24 cellular contexts compared by ENCODE assay signal in the genomic region with DNA sequence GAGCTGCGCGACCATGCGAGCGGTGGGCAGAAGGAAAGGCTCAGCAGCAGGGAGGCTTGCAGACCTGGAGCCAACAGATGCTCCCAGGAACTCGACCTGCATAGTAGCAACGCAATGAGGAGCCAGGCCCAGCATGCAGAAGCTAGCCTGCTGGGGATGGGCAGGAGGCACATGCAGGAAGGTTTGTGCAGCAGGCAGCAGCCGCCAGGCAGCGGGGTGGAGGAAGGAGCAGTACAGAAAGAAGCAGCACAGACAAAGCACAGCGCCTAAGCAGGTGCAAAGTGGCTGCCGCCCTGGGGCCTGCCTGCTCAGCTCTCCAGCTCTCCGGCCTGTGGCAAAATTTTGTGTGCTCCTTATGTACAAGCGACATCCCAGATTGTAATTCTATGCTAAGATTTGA.
DNase-seq lines count a peak whose midpoint lies in the region; ATAC-seq and TF ChIP-seq lines count a peak whose summit lies in the region.
"Had no signal": no experiment of that assay in that cellular context is flagged by ENCODE, and none has a peak within 500 bp of the region (broad histone marks: within the 10 kb centered on the region; RNA-seq: fewer than 3 reads in every experiment).

No MANE protein-coding gene starts in this region.

- H3K36me3 ChIP-seq in neural progenitor cell (no peaks in the 10 kb centered on the region), PC-3 (ENCODE audit: low read depth, low read length) (peaks cover 3% of the 10 kb centered on the region; the same call in 1 of the 2 replicates)
- H3K36me3 ChIP-seq: HAP-1, left ventricle myocardium inferior had no signal

- TF ChIP-seq CTCF in neural progenitor cell (IDR thresholded peaks at IDR 0.05) (no peak), PC-3 (conservative IDR thresholded peaks at IDR 0.05; ENCODE audit: low read depth, low read length) (no peak)

- H3K4me3 Mint-ChIP-seq in neural progenitor cell = no peak overlapping the region
- H3K4me3 Mint-ChIP-seq: activated CD4-positive, alpha-beta memory T cell treated with anti-CD3 and anti-CD28 coated beads, Interleukin-2, amount 10 ng/mL, durations not matched to agents 7 days and 5 days; CD4-positive, alpha-beta memory T cell; mesothelial cell of epicardium; naive thymus-derived CD4-positive, alpha-beta T cell had no signal

- peaks cover 57% of the 10 kb centered on the region for H3K4me1 Mint-ChIP-seq in neural progenitor cell
- H3K4me1 Mint-ChIP-seq: activated CD4-positive, alpha-beta memory T cell treated with anti-CD3 and anti-CD28 coated beads, Interleukin-2, amount 10 ng/mL, durations not matched to agents 7 days and 5 days; CD4-positive, alpha-beta memory T cell; naive thymus-derived CD4-positive, alpha-beta T cell had no signal

- DNase-seq in NCI-H2081 (lab: John Stamatoyannopoulos, UW) (peak; percentile 12 to 68), NCI-H2081 treated with DMSO at 0.1 percent for 48 hours (lab: John Stamatoyannopoulos, UW) (no peak), NCI-H128 (lab: John Stamatoyannopoulos, UW; ENCODE audit: unreplicated experiment) (peak; percentile 9), ecto neural progenitor cell (ENCODE audit: low spot score) (peak; percentile 51), neural progenitor cell (ENCODE audit: low spot score) (peak; percentile 58), PC-3 (no peak), NCI-H2227 (lab: John Stamatoyannopoulos, UW; ENCODE audit: unreplicated experiment) (no peak), globus pallidus (ENCODE audit: low spot score) (no peak)
- DNase-seq: activated CD4-positive, alpha-beta memory T cell treated with anti-CD3 and anti-CD28 coated beads, Interleukin-2, amount 10 ng/mL, durations not matched to agents 7 days and 5 days; aorta; CD4-positive, alpha-beta memory T cell; left ventricle myocardium inferior; naive thymus-derived CD4-positive, alpha-beta T cell; NCI-H1930; NCI-H82; stimulated activated CD4-positive, alpha-beta T cell treated with anti-CD3 and anti-CD28 coated beads, Interleukin-1b, Interleukin-23, amount 100 ng/mL, for 48 hours; trophoblast cell had no signal

- H3K27me3 ChIP-seq in neural progenitor cell (no peaks in the 10 kb centered on the region), PC-3 (ENCODE audit: low read length) (no peaks in the 10 kb centered on the region)

- peaks cover 7% of the 10 kb centered on the region for H3K27me3 Mint-ChIP-seq in neural progenitor cell (ENCODE audit: insufficient read depth, low read depth)
- H3K27me3 Mint-ChIP-seq: activated CD4-positive, alpha-beta memory T cell treated with anti-CD3 and anti-CD28 coated beads, Interleukin-2, amount 10 ng/mL, durations not matched to agents 7 days and 5 days had no signal

- H4K20me1 ChIP-seq in neural progenitor cell (ENCODE audit: low read depth) (no peaks in the 10 kb centered on the region), PC-3 (ENCODE audit: low read length) (no peaks in the 10 kb centered on the region)

- no peaks in the 10 kb centered on the region for H3K9me3 ChIP-seq in neural progenitor cell (ENCODE audit: low read depth)
- peaks cover 7% of the 10 kb centered on the region for H3K9me3 ChIP-seq in PC-3 (ENCODE audit: low read length)
- H3K9me3 ChIP-seq: HAP-1 had no signal

- no peak overlapping the region for H3K4me3 ChIP-seq in neural progenitor cell
- no peak overlapping the region for H3K4me3 ChIP-seq in PC-3 (ENCODE audit: low read length)
- H3K4me3 ChIP-seq: HAP-1, left ventricle myocardium inferior, skin epidermis had no signal

- H3K4me2 ChIP-seq in neural progenitor cell = peak overlapping the region; percentile 24
- H3K4me2 ChIP-seq in PC-3 (ENCODE audit: low read length) = no peak overlapping the region

- H3K36me3 Mint-ChIP-seq in neural progenitor cell = peaks cover 7% of the 10 kb centered on the region
- H3K36me3 Mint-ChIP-seq: activated naive CD4-positive, alpha-beta T cell treated with anti-CD3 and anti-CD28 coated beads, Interleukin-2, amount 50 U/mL, for 72 hours; CD4-positive, alpha-beta memory T cell; naive thymus-derived CD4-positive, alpha-beta T cell had no signal

- no peaks in the 10 kb centered on the region for H3K9me2 ChIP-seq in PC-3 (replicated peaks; ENCODE audit: low read length)

- H2AFZ ChIP-seq in neural progenitor cell (replicated peaks) (peak overlapping the region; percentile 19), PC-3 (ENCODE audit: low read length) (no peak overlapping the region)

- H3F3A ChIP-seq in neural progenitor cell (ENCODE audit: low read depth) (peaks cover 40% of the 10 kb centered on the region), PC-3 (ENCODE audit: low read length, unreplicated experiment) (no peaks in the 10 kb centered on the region)

- H3K4me1 ChIP-seq in neural progenitor cell = peaks cover 41% of the 10 kb centered on the region
- H3K4me1 ChIP-seq in PC-3 (ENCODE audit: insufficient read depth, low read length) = no peaks in the 10 kb centered on the region
- H3K4me1 ChIP-seq: left ventricle myocardium inferior had no signal

- H3K9me3 Mint-ChIP-seq in neural progenitor cell = peaks cover 31% of the 10 kb centered on the region

- no peak for ATAC-seq in PC-3
- ATAC-seq: activated CD4-positive, CD25-positive, alpha-beta regulatory T cell treated with anti-CD3 and anti-CD28 coated beads, Interleukin-2, amount 50 U/mL, for 24 hours; activated naive CD4-positive, alpha-beta T cell treated with anti-CD3 and anti-CD28 coated beads, Interleukin-2, amount 50 U/mL, for 72 hours; HepG2; naive thymus-derived CD4-positive, alpha-beta T cell had no signal

- H3K27ac Mint-ChIP-seq in neural progenitor cell = peak overlapping the region; percentile 64
- H3K27ac Mint-ChIP-seq: activated CD4-positive, alpha-beta memory T cell treated with anti-CD3 and anti-CD28 coated beads, Interleukin-2, amount 10 ng/mL, durations not matched to agents 7 days and 5 days; activated naive CD4-positive, alpha-beta T cell treated with anti-CD3 and anti-CD28 coated beads, Interleukin-2, amount 50 U/mL, for 72 hours; activated T-helper 2 cell treated with anti-CD3 and anti-CD28 coated beads, Interferon-gamma antibody, Interleukin-2, Interleukin-4, amounts not matched to agents 10 μg/mL and 5 μg/mL and 100 μg/mL, durations not matched to agents 14 hours and 24 hours and 36 hours; CD4-positive, alpha-beta memory T cell; mesothelial cell of epicardium; naive thymus-derived CD4-positive, alpha-beta T cell had no signal

- intact Hi-C loops in PC-3 (cut with micrococcal nuclease) = no loop called here

- H3K9ac ChIP-seq in neural progenitor cell (no peak overlapping the region), PC-3 (ENCODE audit: low read length) (no peak overlapping the region)

- POLR2A ChIA-PET in PC-3 (lab: Charles Lee; ENCODE audit: unreplicated experiment) = no interaction called here

- H3K27ac ChIP-seq in neural progenitor cell (no peak overlapping the region), PC-3 (ENCODE audit: low read length) (no peak overlapping the region)
- H3K27ac ChIP-seq: left ventricle myocardium inferior, skin epidermis had no signal

- H3K79me2 ChIP-seq in neural progenitor cell (ENCODE audit: low read depth) (no peaks in the 10 kb centered on the region), PC-3 (ENCODE audit: low read length) (no peaks in the 10 kb centered on the region)

- no TSS peak for BruUV-seq in PC-3 (replicated peaks; lab: Mats Ljungman, UMichigan)

- CTCF ChIA-PET in PC-3 (lab: Charles Lee) = no interaction called here

Comparison
In these comparisons a context has a peak if more than half of its experiments do, and no peak if none do; other contexts are left out.
1. DNase-seq: peak in NCI-H2081 (2 of 2), NCI-H128 (single experiment), ecto neural progenitor cell (single experiment) and neural progenitor cell (single experiment); none in NCI-H2081 treated with DMSO at 0.1 percent for 48 hours (single experiment), PC-3 (single experiment), NCI-H2227 (single experiment) and globus pallidus (single experiment).